Comparison of ENCODE assay signal across 10 cellular contexts in genomic region chr3:151228291-151229125, GRCh38. TPM values are rescaled to one million over a fixed set of nuclear protein-coding genes. Genes with fewer than 3 reads are reported as not detected.
DNase-seq lines count a peak whose midpoint lies in the region; ATAC-seq and TF ChIP-seq lines count a peak whose summit lies in the region.
"Had no signal": no experiment of that assay in that cellular context is flagged by ENCODE, and none has a peak within 500 bp of the region (broad histone marks: within the 10 kb centered on the region; RNA-seq: fewer than 3 reads in every experiment).

No MANE protein-coding gene starts in this region.

- peak overlapping the region; percentile 29 for H3K27ac Mint-ChIP-seq in endodermal cell
- H3K27ac Mint-ChIP-seq in nephron progenitor cell = no peak overlapping the region

- DNase-seq in NCI-H526 (lab: John Stamatoyannopoulos, UW) (peak; percentile 86 to 89), endodermal cell (peak; percentile 52), renal cortical epithelial cell (ENCODE audit: low read depth) (peak; percentile 76), middle frontal gyrus (ENCODE audit: extremely low spot score, low spot score) (no peak), GF-D8 (lab: John Stamatoyannopoulos, UW) (no peak), nephron progenitor cell (no peak)

- WGBS in endodermal cell (ENCODE audit: insufficient coverage in 1 of 2, insufficient read length in 1 of 2), 2 experiments = 72 to 88% methylated on average over 4 of the region's 4 CpGs

- no peak overlapping the region for H3K9ac ChIP-seq in endodermal cell (ENCODE audit: extremely low read depth, low read length, poor library complexity, severe bottlenecking)

- peak; percentile 29 for ATAC-seq in GM19395 (IDR thresholded peaks at IDR 0.05; ENCODE audit: unreplicated experiment)
- no peak for ATAC-seq in GM21447 (IDR thresholded peaks at IDR 0.05; ENCODE audit: unreplicated experiment)

- no peaks in the 10 kb centered on the region for H3K27me3 Mint-ChIP-seq in endodermal cell (ENCODE audit: insufficient read depth)
- no peaks in the 10 kb centered on the region for H3K27me3 Mint-ChIP-seq in nephron progenitor cell (ENCODE audit: low read depth, poor library complexity)

- no peaks in the 10 kb centered on the region for H3K36me3 ChIP-seq in endodermal cell (ENCODE audit: control insufficient read depth, insufficient read depth, low read length)

- peaks cover 3% of the 10 kb centered on the region for H3K9me3 ChIP-seq in endodermal cell (ENCODE audit: control insufficient read depth, low read length)

- TF ChIP-seq CTCF in endodermal cell (conservative IDR thresholded peaks at IDR 0.05) = no peak
- TF ChIP-seq CTCF in nephron progenitor cell (IDR thresholded peaks at IDR 0.05) = no peak

- peaks cover 8% of the 10 kb centered on the region for H3K36me3 Mint-ChIP-seq in endodermal cell (ENCODE audit: low read depth)
- peaks cover 29% of the 10 kb centered on the region for H3K36me3 Mint-ChIP-seq in nephron progenitor cell (ENCODE audit: low read depth)

- H3K9me3 Mint-ChIP-seq in endodermal cell = no peaks in the 10 kb centered on the region
- no peaks in the 10 kb centered on the region for H3K9me3 Mint-ChIP-seq in nephron progenitor cell

- H3K27ac ChIP-seq in endodermal cell (ENCODE audit: low read depth, low read length) = no peak overlapping the region

- H3K4me3 ChIP-seq in endodermal cell (ENCODE audit: low read length) = no peak overlapping the region

- H3K4me1 ChIP-seq in endodermal cell (ENCODE audit: control insufficient read depth, insufficient read depth, low read length) = peaks cover 5% of the 10 kb centered on the region

- H3K27me3 ChIP-seq in endodermal cell (ENCODE audit: control insufficient read depth, insufficient read depth, low read length, poor library complexity, severe bottlenecking) = no peaks in the 10 kb centered on the region

- H3K4me1 Mint-ChIP-seq in endodermal cell (peaks cover 34% of the 10 kb centered on the region), nephron progenitor cell (peaks cover 49% of the 10 kb centered on the region)

- H3K4me3 Mint-ChIP-seq in endodermal cell (no peak overlapping the region), nephron progenitor cell (no peak overlapping the region)

RNA-seq across cellular contexts. Expression of gene GPR171, which starts 25.5 kb away (rescaled TPM):
- total RNA-seq in endodermal cell (not detected), renal cortical epithelial cell (not detected in 2 replicates)
- polyA plus RNA-seq in endodermal cell (2013, experiment 1 of 2) = not detected
- polyA plus RNA-seq in endodermal cell (2013, experiment 2 of 2) = not detected
- total RNA-seq: frontal cortex, temporal lobe had no signal

RNA-seq across cellular contexts. Expression of gene P2RY14, which starts 49.8 kb away (rescaled TPM):
- not detected for total RNA-seq in endodermal cell
- not detected for polyA plus RNA-seq in endodermal cell (2013, experiment 1 of 2)
- not detected for polyA plus RNA-seq in endodermal cell (2013, experiment 2 of 2)
- total RNA-seq in renal cortical epithelial cell = not detected in 2 replicates

Comparison
In these comparisons a context has a peak if more than half of its experiments do, and no peak if none do; other contexts are left out.
1. DNase-seq: peak in NCI-H526 (2 of 2), endodermal cell (single experiment) and renal cortical epithelial cell (single experiment); none in middle frontal gyrus (single experiment), GF-D8 (single experiment) and nephron progenitor cell (single experiment).